ENCODE assay signal across 1 cellular context in genomic region chr6:53301801-53302537, GRCh38.
TF ChIP-seq lines count a peak whose summit lies in the region.

No MANE protein-coding gene starts in this region.

TF ChIP-seq in HepG2, 621 proteins besides CTCF, POLR2A, EP300 and RAD21 (continued from another document and continues in another):
- TF ChIP-seq PAXIP1 (CRISPR knock-in tag; conservative IDR thresholded peaks at IDR 0.05) (peak; percentile 78), RXRA (CRISPR knock-in tag; IDR thresholded peaks at IDR 0.05) (peak; percentile 66; the same call in 1 of the 2 replicates), ZNF557 (CRISPR knock-in tag; IDR thresholded peaks at IDR 0.05) (no peak), CREM (IDR thresholded peaks at IDR 0.05) (peak; percentile 57; the same call in 1 of the 2 replicates), CREM (CRISPR knock-in tag; IDR thresholded peaks at IDR 0.05) (no peak), ZNF34 (CRISPR knock-in tag; IDR thresholded peaks at IDR 0.05; ENCODE audit: borderline replicate concordance) (no peak), ZNF737 (CRISPR knock-in tag; IDR thresholded peaks at IDR 0.05; ENCODE audit: borderline replicate concordance) (no peak), MBNL3 (CRISPR knock-in tag; conservative IDR thresholded peaks at IDR 0.05) (no peak), HOMEZ (CRISPR knock-in tag; IDR thresholded peaks at IDR 0.05; ENCODE audit: low read depth) (0 out of 2 replicates have a peak, but pooled peaks have one; percentile 36), IRF1 (CRISPR knock-in tag; IDR thresholded peaks at IDR 0.05; ENCODE audit: low read depth) (no peak), SALL1 (CRISPR knock-in tag; IDR thresholded peaks at IDR 0.05) (peak; percentile 66; the same call in 1 of the 2 replicates), IRX3 (CRISPR knock-in tag; IDR thresholded peaks at IDR 0.05; ENCODE audit: borderline replicate concordance, low read depth) (no peak), PHF8 (CRISPR knock-in tag; IDR thresholded peaks at IDR 0.05) (no peak), MXI1 (IDR thresholded peaks at IDR 0.05; ENCODE audit: borderline replicate concordance, low read depth, low read length) (peak; percentile 35; the same call in 1 of the 3 replicates), PBX3 (CRISPR knock-in tag; IDR thresholded peaks at IDR 0.05; ENCODE audit: borderline replicate concordance) (no peak), ARID2 (CRISPR knock-in tag; IDR thresholded peaks at IDR 0.05; ENCODE audit: borderline replicate concordance) (no peak), ZNF543 (CRISPR knock-in tag; IDR thresholded peaks at IDR 0.05) (no peak), PHB2 (IDR thresholded peaks at IDR 0.05; ENCODE audit: partially characterized antibody) (no peak), ZNF609 (CRISPR knock-in tag; IDR thresholded peaks at IDR 0.05; ENCODE audit: borderline replicate concordance) (peak; percentile 81), GATAD2A (CRISPR knock-in tag; IDR thresholded peaks at IDR 0.05) (peak; percentile 90), ZNF484 (CRISPR knock-in tag; IDR thresholded peaks at IDR 0.05; ENCODE audit: borderline replicate concordance, low read depth) (no peak), FOXO1 (CRISPR knock-in tag; IDR thresholded peaks at IDR 0.05) (peak; percentile 49; the same call in 1 of the 2 replicates), HDAC1 (CRISPR knock-in tag; IDR thresholded peaks at IDR 0.05) (peak; percentile 47; the same call in 1 of the 2 replicates), CCDC6 (CRISPR knock-in tag; IDR thresholded peaks at IDR 0.05) (no peak), ZFP1 (CRISPR knock-in tag; IDR thresholded peaks at IDR 0.05) (0 out of 2 replicates have a peak, but pooled peaks have one; percentile 19), JUNB (CRISPR knock-in tag; IDR thresholded peaks at IDR 0.05; ENCODE audit: borderline replicate concordance) (no peak), TFE3 (CRISPR knock-in tag; IDR thresholded peaks at IDR 0.05) (peak; percentile 92), CENPBD1 (CRISPR knock-in tag; IDR thresholded peaks at IDR 0.05; ENCODE audit: borderline replicate concordance, low read depth) (no peak), ZNF18 (CRISPR knock-in tag; IDR thresholded peaks at IDR 0.05; ENCODE audit: insufficient replicate concordance) (no peak), ETV5 (CRISPR knock-in tag; IDR thresholded peaks at IDR 0.05; ENCODE audit: borderline replicate concordance) (peak; percentile 21; the same call in 1 of the 2 replicates), ATF7 (IDR thresholded peaks at IDR 0.05) (no peak), ATF7 (CRISPR knock-in tag; IDR thresholded peaks at IDR 0.05) (no peak), THAP8 (CRISPR knock-in tag; IDR thresholded peaks at IDR 0.05; ENCODE audit: borderline replicate concordance) (no peak), SATB2 (CRISPR knock-in tag; IDR thresholded peaks at IDR 0.05) (no peak), GFI1 (CRISPR knock-in tag; IDR thresholded peaks at IDR 0.05; ENCODE audit: borderline replicate concordance) (peak; percentile 60; the same call in 1 of the 2 replicates), ZFY (CRISPR knock-in tag; IDR thresholded peaks at IDR 0.05) (no peak), HMGXB4 (CRISPR knock-in tag; IDR thresholded peaks at IDR 0.05; ENCODE audit: borderline replicate concordance in 1 of 2, low read depth in 1 of 2) (no peak), ZNF790 (CRISPR knock-in tag; IDR thresholded peaks at IDR 0.05; ENCODE audit: borderline replicate concordance) (no peak), FOSL2 (CRISPR knock-in tag; IDR thresholded peaks at IDR 0.05) (peak; percentile 77), DRAP1 (CRISPR knock-in tag; IDR thresholded peaks at IDR 0.05) (0 out of 2 replicates have a peak, but pooled peaks have one; percentile 32), SAP130 (CRISPR knock-in tag; IDR thresholded peaks at IDR 0.05; ENCODE audit: low read depth) (peak; percentile 55), NR1H2 (CRISPR knock-in tag; IDR thresholded peaks at IDR 0.05; ENCODE audit: borderline replicate concordance, low read depth) (no peak), FOXA3 (CRISPR knock-in tag; IDR thresholded peaks at IDR 0.05) (peak; percentile 88), SPEN (CRISPR knock-in tag; IDR thresholded peaks at IDR 0.05; ENCODE audit: low read depth) (no peak), ZNF883 (CRISPR knock-in tag; IDR thresholded peaks at IDR 0.05; ENCODE audit: not compliant biosample characterization) (no peak), ZNF788 (CRISPR knock-in tag; IDR thresholded peaks at IDR 0.05; ENCODE audit: borderline replicate concordance) (no peak), SOX5 (CRISPR knock-in tag; IDR thresholded peaks at IDR 0.05; ENCODE audit: borderline replicate concordance) (peak; percentile 94)
